In the genomic region with DNA sequence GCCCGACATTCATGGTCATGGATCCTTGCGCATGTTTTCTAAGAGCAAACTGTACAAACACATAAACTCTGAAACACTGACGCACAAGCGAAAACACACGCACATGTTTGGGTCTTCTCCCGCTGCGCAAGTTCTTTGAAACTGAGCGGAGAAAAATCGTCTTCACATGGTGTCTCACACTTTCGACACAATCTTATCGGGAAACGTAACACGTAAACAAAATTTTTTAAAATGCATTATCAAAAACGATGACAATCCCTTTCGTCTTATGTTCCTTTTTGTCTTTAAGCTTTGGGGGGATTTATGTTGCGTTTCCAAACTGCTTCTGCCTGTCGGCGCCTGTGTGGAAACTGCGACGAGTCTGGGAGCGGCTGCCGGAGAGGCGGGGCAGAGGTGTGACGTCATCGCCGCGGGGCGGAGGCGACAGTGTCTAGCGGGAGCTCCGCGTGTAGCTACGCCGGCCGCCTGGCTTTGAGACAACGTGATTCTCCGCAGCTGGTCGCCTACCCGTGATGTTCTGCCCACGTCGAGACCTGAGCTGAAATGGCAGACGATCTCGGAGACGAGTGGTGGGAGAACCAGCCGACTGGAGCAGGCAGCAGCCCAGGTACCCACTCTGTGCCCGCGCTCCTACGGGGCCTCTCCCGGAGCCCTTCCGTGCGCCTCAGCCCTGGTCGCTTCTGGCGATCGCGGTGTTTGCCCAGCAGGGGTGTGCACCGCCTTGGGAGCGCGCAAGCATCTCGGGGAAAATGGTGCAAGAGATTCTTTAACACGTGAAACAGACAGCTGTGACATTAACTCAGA, we compare ENCODE assay signal across 8 cellular contexts. TPM values are rescaled to one million over a fixed set of nuclear protein-coding genes. Genes with fewer than 3 reads are reported as not detected.
DNase-seq lines count a peak whose midpoint lies in the region; ATAC-seq and TF ChIP-seq lines count a peak whose summit lies in the region.

A gene (plus strand): TSS at position 426 of the 804 bp plus-strand sequence.

- intact Hi-C loops in Right ventricle myocardium superior (cut with DNase I) = loop anchor here (10.0 kb wide), 1 partner anchor 587 kb away; a partner anchor contains a TSS

- peaks cover 8% of the 10 kb centered on the region for H3K79me2 ChIP-seq in parathyroid adenoma

- TF ChIP-seq POLR2A in tibial nerve (IDR thresholded peaks at IDR 0.05) = peak in 1 of 2 donors; percentile 69

- 0 to 1% methylated on average over 53 to 59 of the region's 60 CpGs for WGBS in tibial nerve, 2 donors

- ATAC-seq in HG02763 (IDR thresholded peaks at IDR 0.05; ENCODE audit: unreplicated experiment) (peak; percentile 99), Right ventricle myocardium superior (ENCODE audit: poor library complexity) (peak; percentile 99)
- peak; percentile 96 for ATAC-seq in activated naive CD8-positive, alpha-beta T cell treated with anti-CD3 and anti-CD28 coated beads, Interleukin-2, amount 50 U/mL, for 24 hours

- H3K4me1 ChIP-seq in parathyroid adenoma = peaks cover 4% of the 10 kb centered on the region
- H3K4me1 ChIP-seq in tibial nerve = peaks cover 0 to 31% (median 9%) of the 10 kb centered on the region in 4 donors

- H3K4me3 ChIP-seq in parathyroid adenoma (ENCODE audit: low read depth, low read length) (peak within 1 kb of the TSS; percentile 76), tibial nerve (peak within 1 kb of the TSS; percentile 69 to 84 (median 81))

- peak within 1 kb of the TSS; percentile 48 for H3K9ac ChIP-seq in parathyroid adenoma

- peak; percentile 80 for DNase-seq in NCI-H1417 treated with DMSO at 0.1 percent for 48 hours (lab: John Stamatoyannopoulos, UW)
- DNase-seq in SW480 (ENCODE audit: low spot score) = peak; percentile 84
- peak; percentile 98 for DNase-seq in activated naive CD8-positive, alpha-beta T cell treated with anti-CD3 and anti-CD28 coated beads, Interleukin-2, amount 50 U/mL, for 24 hours
- DNase-seq in Right ventricle myocardium superior = peak; percentile 98
- peak; percentile 88 to 89 for DNase-seq in tibial nerve (ENCODE audit: low spot score in 2 of 2)

- no peaks in the 10 kb centered on the region for H3K9me3 Mint-ChIP-seq in activated naive CD8-positive, alpha-beta T cell treated with anti-CD3 and anti-CD28 coated beads, Interleukin-2, amount 50 U/mL, for 24 hours

- peaks cover 16% of the 10 kb centered on the region for H3K36me3 Mint-ChIP-seq in activated naive CD8-positive, alpha-beta T cell treated with anti-CD3 and anti-CD28 coated beads, Interleukin-2, amount 50 U/mL, for 24 hours (ENCODE audit: low read depth)

- peak within 1 kb of the TSS; percentile 97 for H3K4me3 Mint-ChIP-seq in activated naive CD8-positive, alpha-beta T cell treated with anti-CD3 and anti-CD28 coated beads, Interleukin-2, amount 50 U/mL, for 24 hours

- H3K36me3 ChIP-seq in parathyroid adenoma (ENCODE audit: control insufficient read depth, insufficient read depth, low read length) (no peaks in the 10 kb centered on the region), tibial nerve (no peaks in the 10 kb centered on the region)

- peak within 1 kb of the TSS; percentile 99 for H3K27ac Mint-ChIP-seq in activated naive CD8-positive, alpha-beta T cell treated with anti-CD3 and anti-CD28 coated beads, Interleukin-2, amount 50 U/mL, for 24 hours

- H3K27me3 ChIP-seq in parathyroid adenoma (ENCODE audit: control insufficient read depth, insufficient read depth, low read length) (no peaks in the 10 kb centered on the region), tibial nerve (no peaks in the 10 kb centered on the region)

- TF ChIP-seq EP300 in tibial nerve (IDR thresholded peaks at IDR 0.05) = peak; percentile 73 to 90

- H3K4me2 ChIP-seq in parathyroid adenoma (ENCODE audit: low read length) = peak within 1 kb of the TSS; percentile 87

- no peaks in the 10 kb centered on the region for H3K9me3 ChIP-seq in parathyroid adenoma (ENCODE audit: control insufficient read depth, low read length)
- H3K9me3 ChIP-seq in tibial nerve = no peaks in the 10 kb centered on the region

- TF ChIP-seq CTCF in GM12874 (IDR thresholded peaks at IDR 0.05; ENCODE audit: insufficient read depth, low read depth, low read length) (0 out of 2 replicates have a peak, but pooled peaks have one; percentile 30), parathyroid adenoma (IDR thresholded peaks at IDR 0.05) (no peak), tibial nerve (IDR thresholded peaks at IDR 0.05) (peak in 3 of 5 experiments; percentile 8 to 59 (median 41))

- no peaks in the 10 kb centered on the region for H3K27me3 Mint-ChIP-seq in activated naive CD8-positive, alpha-beta T cell treated with anti-CD3 and anti-CD28 coated beads, Interleukin-2, amount 50 U/mL, for 24 hours

- H2AFZ ChIP-seq in parathyroid adenoma = peak within 1 kb of the TSS; percentile 82

- H3K27ac ChIP-seq in parathyroid adenoma = peak within 1 kb of the TSS; percentile 95
- peak within 1 kb of the TSS; percentile 77 to 92 (median 88) for H3K27ac ChIP-seq in tibial nerve

- peaks cover 47% of the 10 kb centered on the region for H3K4me1 Mint-ChIP-seq in activated naive CD8-positive, alpha-beta T cell treated with anti-CD3 and anti-CD28 coated beads, Interleukin-2, amount 50 U/mL, for 24 hours

RNA-seq across cellular contexts. Expression of the gene that starts here (rescaled TPM):
- 36.9 TPM for total RNA-seq in Right ventricle myocardium superior
- 10 to 100 TPM in 3 of 4 donors, 1 to 10 TPM in 1; 5.5 to 29.1 (median 15.7) TPM for total RNA-seq in tibial nerve

Comparison
In these comparisons a context has a peak if more than half of its experiments do, and no peak if none do; other contexts are left out.
1. Peak in every context shown above with its lines: DNase-seq, ATAC-seq, H3K4me3 ChIP-seq and H3K27ac ChIP-seq.